In genomic region chr19:4284176-4284958, GRCh38 we compare ENCODE assay signal across 1 cellular context.
A peak's percentile ranks its signal among the peaks of the same experiment; 100 is the strongest.
TF ChIP-seq lines count a peak whose summit lies in the region.

No MANE protein-coding gene starts in this region.

TF ChIP-seq in HepG2, 621 proteins besides CTCF, POLR2A, EP300 and RAD21 (continued from another document):
- TF ChIP-seq CCAR2 (optimal IDR thresholded peaks at IDR 0.05; ENCODE audit: low read depth, low read length) (no peak), ESRRA (CRISPR knock-in tag; IDR thresholded peaks at IDR 0.05; ENCODE audit: low read depth) (no peak), ARNT (IDR thresholded peaks at IDR 0.05) (no peak), SP4 (CRISPR knock-in tag; IDR thresholded peaks at IDR 0.05) (peak; percentile 75)
TF ChIP-seq in HepG2: peak in this region for 39.
